Comparison of ENCODE assay signal across 12 cellular contexts in the genomic region with DNA sequence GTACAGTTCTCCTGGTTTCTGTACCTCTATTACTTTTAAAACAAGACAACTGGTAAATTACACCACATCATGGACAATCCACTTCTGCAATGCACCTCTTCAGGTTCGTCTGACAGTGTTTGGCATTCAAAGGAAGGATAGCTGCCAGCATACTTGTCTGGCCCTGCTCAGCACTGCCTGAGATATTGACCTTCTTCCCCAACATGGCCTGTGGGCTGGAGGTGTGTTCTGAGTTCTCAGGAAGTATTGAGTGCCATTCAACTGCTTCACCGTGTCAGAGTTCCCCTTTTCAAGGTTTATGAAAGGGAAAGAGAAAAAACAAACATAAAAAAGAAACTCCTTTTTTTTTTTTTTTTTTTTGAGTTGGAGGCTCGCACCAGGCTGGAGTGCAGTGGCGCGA.
DNase-seq lines count a peak whose midpoint lies in the region; ATAC-seq lines count a peak whose summit lies in the region.
"Had no signal": no experiment of that assay in that cellular context is flagged by ENCODE, and none has a peak within 500 bp of the region (broad histone marks: within the 10 kb centered on the region; RNA-seq: fewer than 3 reads in every experiment).

No MANE protein-coding gene starts in this region.

- DNase-seq in mucosa of gallbladder (ENCODE audit: low spot score) (peak; percentile 12), DMS79 treated with DMSO at 0.1 percent for 48 hours (lab: John Stamatoyannopoulos, UW) (no peak), NCI-H69 (lab: John Stamatoyannopoulos, UW) (no peak)
- DNase-seq: C1 segment of cervical spinal cord; DMS153; effector CD4-positive, alpha-beta T cell; NCI-H1436 treated with DMSO at 0.1 percent for 48 hours had no signal

- ATAC-seq in GM18907 (IDR thresholded peaks at IDR 0.05; ENCODE audit: unreplicated experiment) (peak; percentile 73), GM21528 (IDR thresholded peaks at IDR 0.05; ENCODE audit: low FRiP score, unreplicated experiment) (peak; percentile 55), HG03558 (IDR thresholded peaks at IDR 0.05; ENCODE audit: extremely low read depth, unreplicated experiment) (peak; percentile 46), HG03280 (IDR thresholded peaks at IDR 0.05; ENCODE audit: unreplicated experiment) (no peak)
- ATAC-seq: activated CD4-positive, CD25-positive, alpha-beta regulatory T cell treated with anti-CD3 and anti-CD28 coated beads, Interleukin-2, amount 50 U/mL, for 24 hours had no signal
